Comparison of ENCODE assay signal across 8 cellular contexts in genomic region chr21:36330904-36331303, GRCh38. TPM values are rescaled to one million over a fixed set of nuclear protein-coding genes. Genes with fewer than 3 reads are reported as not detected.
DNase-seq lines count a peak whose midpoint lies in the region; ATAC-seq and TF ChIP-seq lines count a peak whose summit lies in the region.

No MANE protein-coding gene starts in this region.

- TF ChIP-seq POLR2A in body of pancreas (IDR thresholded peaks at IDR 0.05) = no peak

- H3K4me1 ChIP-seq in KMS-11 (ENCODE audit: low read depth, poor library complexity, severe bottlenecking) (peaks cover 4% of the 10 kb centered on the region), body of pancreas (peaks cover 34% of the 10 kb centered on the region)

- H3K4me3 ChIP-seq in KMS-11 (IDR thresholded peaks at IDR 0.05; ENCODE audit: insufficient read depth, low read depth, low read length) = no peak overlapping the region
- H3K4me3 ChIP-seq in body of pancreas = no peak overlapping the region

- H3K4me2 ChIP-seq in KMS-11 = no peak overlapping the region

- no peaks in the 10 kb centered on the region for H3K27me3 ChIP-seq in KMS-11 (ENCODE audit: insufficient read depth, low read depth)
- no peaks in the 10 kb centered on the region for H3K27me3 ChIP-seq in body of pancreas

- H3K36me3 ChIP-seq in KMS-11 (ENCODE audit: insufficient read depth) (no peaks in the 10 kb centered on the region), body of pancreas (replicated peaks in 1 of 2; ENCODE audit: insufficient read depth in 1 of 2, low read depth in 2 of 2) (peaks cover 5 to 6% of the 10 kb centered on the region in 2 donors)

- H2AFZ ChIP-seq in KMS-11 (ENCODE audit: low read depth) = no peak overlapping the region

- H3K9ac ChIP-seq in KMS-11 = no peak overlapping the region

- peak; percentile 81 for ATAC-seq in body of pancreas

- peak; percentile 45 for DNase-seq in NCI-H748 (lab: John Stamatoyannopoulos, UW; ENCODE audit: unreplicated experiment)
- DNase-seq in NCI-H748 treated with DMSO at 0.1 percent for 48 hours (lab: John Stamatoyannopoulos, UW) = no peak
- DNase-seq in SKM-1 (lab: John Stamatoyannopoulos, UW; ENCODE audit: unreplicated experiment) = peak; percentile 53
- peak; percentile 51 to 73 (median 59) for DNase-seq in body of pancreas
- peak; percentile 56 for DNase-seq in inferior parietal cortex (ENCODE audit: extremely low spot score)
- peak in 2 of 3 experiments; percentile 19 to 34 for DNase-seq in stimulated activated CD4-positive, alpha-beta T cell treated with anti-CD3 and anti-CD28 coated beads, TNF-alpha, amount 100 ng/mL, for 24 hours (ENCODE audit: low read depth in 3 of 3)
- no peak for DNase-seq in ureter (ENCODE audit: low spot score)

- peaks cover 35% of the 10 kb centered on the region for H3K79me2 ChIP-seq in KMS-11 (ENCODE audit: insufficient read depth, low read depth)

- intact Hi-C loops in body of pancreas (cut with DNase I) = loop anchor here (5.0 kb wide), 1 partner anchor 189 kb away; no protein-coding TSS in a partner anchor

- TF ChIP-seq CTCF in KMS-11 (conservative IDR thresholded peaks at IDR 0.05; ENCODE audit: low read depth, low read length) (peak; percentile 86), body of pancreas (IDR thresholded peaks at IDR 0.05) (peak; percentile 20 to 77 (median 72))

- H3K9me3 ChIP-seq in body of pancreas = no peaks in the 10 kb centered on the region

- no peak overlapping the region for H3K27ac ChIP-seq in KMS-11
- no peak overlapping the region for H3K27ac ChIP-seq in body of pancreas

- H4K20me1 ChIP-seq in KMS-11 (ENCODE audit: insufficient read depth) = no peaks in the 10 kb centered on the region; the same call in 1 of the 2 replicates

- WGBS in body of pancreas, 2 donors = 41 to 49% methylated on average over 2 of the region's 2 CpGs

RNA-seq across cellular contexts. Expression of gene MORC3, which starts 10.9 kb away (rescaled TPM):
- total RNA-seq in body of pancreas = 10 to 100 TPM; 16.9 to 46.1 TPM
- 59.3 TPM for total RNA-seq in ureter

RNA-seq across cellular contexts. Expression of gene CHAF1B, which starts 54.3 kb away (rescaled TPM):
- total RNA-seq in body of pancreas = 1 to 10 TPM; 4.2 to 6.3 TPM
- 2.4 TPM for total RNA-seq in ureter

Comparison
In these comparisons a context has a peak if more than half of its experiments do, and no peak if none do; other contexts are left out.
1. DNase-seq: peak in NCI-H748 (single experiment), SKM-1 (single experiment), body of pancreas (4 of 4), inferior parietal cortex (single experiment) and stimulated activated CD4-positive, alpha-beta T cell treated with anti-CD3 and anti-CD28 coated beads, TNF-alpha, amount 100 ng/mL, for 24 hours (2 of 3); none in NCI-H748 treated with DMSO at 0.1 percent for 48 hours (single experiment) and ureter (single experiment).